17 cellular contexts compared by ENCODE assay signal in the genomic region with DNA sequence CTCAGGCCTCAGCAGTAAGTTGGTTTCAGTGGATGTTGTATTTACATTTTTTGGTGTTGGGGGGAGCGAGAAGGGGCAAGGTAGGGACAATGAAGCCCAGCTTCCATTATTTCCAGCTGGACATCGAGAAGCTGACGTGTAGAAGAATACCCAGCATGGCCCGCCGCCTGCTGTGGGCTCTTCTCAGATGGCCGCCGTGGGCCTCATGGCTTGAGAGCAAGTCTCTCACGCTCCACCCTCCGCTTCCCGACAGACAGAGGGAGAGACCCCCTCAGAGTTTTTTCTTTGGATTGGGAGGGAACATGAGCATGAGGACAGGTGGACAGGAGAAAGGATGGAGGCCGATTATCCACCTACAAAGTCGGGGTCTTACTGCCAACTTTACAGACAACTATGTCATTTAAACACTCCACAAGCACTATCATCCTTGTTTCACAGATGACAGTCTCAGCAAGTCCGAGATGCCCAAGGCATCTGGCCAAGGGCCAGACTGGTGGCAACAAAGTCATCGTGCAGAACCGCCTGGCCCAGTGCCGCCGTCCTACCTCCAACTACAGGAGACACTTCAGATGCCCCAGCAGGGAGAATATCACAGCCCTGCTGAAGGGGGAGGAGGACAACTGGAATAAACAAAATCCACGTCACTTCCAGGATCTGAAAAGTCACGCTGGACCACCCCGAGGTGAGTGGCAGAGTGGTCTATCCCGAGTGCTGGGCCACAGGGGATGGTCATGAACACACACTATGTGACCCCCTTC.
"Had no signal": no experiment of that assay in that cellular context is flagged by ENCODE, and none has a peak within 500 bp of the region (broad histone marks: within the 10 kb centered on the region; RNA-seq: fewer than 3 reads in every experiment).

No MANE protein-coding gene starts in this region.

- H3K36me3 Mint-ChIP-seq: activated naive CD4-positive, alpha-beta T cell treated with anti-CD3 and anti-CD28 coated beads, Interleukin-2, amount 50 U/mL, for 24 hours; naive B cell had no signal

- H3K27me3 Mint-ChIP-seq: activated naive CD4-positive, alpha-beta T cell treated with anti-CD3 and anti-CD28 coated beads, Interleukin-2, amount 50 U/mL, for 24 hours had no signal

- DNase-seq: activated CD4-positive, alpha-beta T cell treated with anti-CD3 and anti-CD28 coated beads, Interleukin-2, amount 50 U/mL, for 4 hours; activated effector memory CD4-positive, alpha-beta T cell treated with anti-CD3 and anti-CD28 coated beads, Interleukin-2, amount 50 U/mL, for 16 hours; activated T-cell treated with anti-CD3 and anti-CD28 coated beads, Interleukin-2, amount 50 U/mL, for 72 hours; effector CD4-positive, alpha-beta T cell; left colon; naive B cell; stimulated activated CD4-positive, alpha-beta T cell treated with anti-CD3 and anti-CD28 coated beads, Interleukin-15, amount 100 ng/mL, for 24 hours; stimulated activated CD4-positive, alpha-beta T cell treated with anti-CD3 and anti-CD28 coated beads, Interleukin-2, amount 100 ng/mL, for 48 hours; SW 1271; T-helper 2 cell; upper lobe of left lung had no signal

- H3K4me3 Mint-ChIP-seq: activated naive CD4-positive, alpha-beta T cell treated with anti-CD3 and anti-CD28 coated beads, Interleukin-2, amount 50 U/mL, for 24 hours; activated T-cell treated with anti-CD3 and anti-CD28 coated beads, Interleukin-2, amount 50 U/mL, for 72 hours; stimulated activated naive CD8-positive, alpha-beta T cell treated with anti-CD3 and anti-CD28 coated beads, Interleukin-15, Interleukin-2, amounts not matched to agents 100 ng/mL and 50 ng/mL, for 24 hours had no signal

- ATAC-seq: activated T-cell treated with anti-CD3 and anti-CD28 coated beads, Interleukin-2, amount 50 U/mL, for 72 hours; left colon had no signal

- H3K27ac Mint-ChIP-seq: activated naive CD4-positive, alpha-beta T cell treated with anti-CD3 and anti-CD28 coated beads, Interleukin-2, amount 50 U/mL, for 24 hours; activated T-cell treated with anti-CD3 and anti-CD28 coated beads, Interleukin-2, amount 50 U/mL, for 72 hours; naive B cell; stimulated activated naive CD8-positive, alpha-beta T cell treated with anti-CD3 and anti-CD28 coated beads, Interleukin-15, Interleukin-2, amounts not matched to agents 100 ng/mL and 50 ng/mL, for 24 hours had no signal

- H3K9me3 ChIP-seq: ascending aorta, breast epithelium, upper lobe of left lung had no signal

- H3K9me3 Mint-ChIP-seq: activated naive CD4-positive, alpha-beta T cell treated with anti-CD3 and anti-CD28 coated beads, Interleukin-2, amount 50 U/mL, for 24 hours; activated T-cell treated with anti-CD3 and anti-CD28 coated beads, Interleukin-2, amount 50 U/mL, for 72 hours; stimulated activated naive CD8-positive, alpha-beta T cell treated with anti-CD3 and anti-CD28 coated beads, Interleukin-15, Interleukin-2, amounts not matched to agents 100 ng/mL and 50 ng/mL, for 24 hours had no signal

- H3K4me1 Mint-ChIP-seq: activated naive CD4-positive, alpha-beta T cell treated with anti-CD3 and anti-CD28 coated beads, Interleukin-2, amount 50 U/mL, for 24 hours; naive B cell had no signal

- H3K27me3 ChIP-seq: ascending aorta, breast epithelium, upper lobe of left lung had no signal

- H3K4me3 ChIP-seq: ascending aorta, breast epithelium, lung, skin epidermis, upper lobe of left lung had no signal

- H3K4me1 ChIP-seq: breast epithelium had no signal

- H3K27ac ChIP-seq: ascending aorta, breast epithelium, skin epidermis, upper lobe of left lung had no signal

- H3K36me3 ChIP-seq: ascending aorta, breast epithelium, upper lobe of left lung had no signal
